In genomic region chr7:117907058-117907633, GRCh38 we compare ENCODE assay signal across 20 cellular contexts. TPM values are rescaled to one million over a fixed set of nuclear protein-coding genes. Genes with fewer than 3 reads are reported as not detected.
DNase-seq lines count a peak whose midpoint lies in the region; ATAC-seq, FAIRE-seq and TF ChIP-seq lines count a peak whose summit lies in the region.
"Had no signal": no experiment of that assay in that cellular context is flagged by ENCODE, and none has a peak within 500 bp of the region (broad histone marks: within the 10 kb centered on the region; RNA-seq: fewer than 3 reads in every experiment).

No MANE protein-coding gene starts in this region.

- H2BK12ac ChIP-seq in H9 (ENCODE audit: insufficient read length, low read depth, low read length), result no peak overlapping the region

- no peaks in the 10 kb centered on the region for H3K27me3 Mint-ChIP-seq in H9 (ENCODE audit: low read depth)

- H3K79me2 ChIP-seq in H9 (ENCODE audit: insufficient read depth, low read length), result no peaks in the 10 kb centered on the region

- no peak overlapping the region for H2BK15ac ChIP-seq in H9 (ENCODE audit: low read depth, low read length)

- FAIRE-seq in GM12891 (lab: Jason Lieb, UNC), result peak; percentile 33
- FAIRE-seq: GM18507, HTR-8/SVneo had no signal

- H4K5ac ChIP-seq in H9 (ENCODE audit: insufficient read length, low read depth, low read length), result no peak overlapping the region

- H3K4me3 ChIP-seq in neuron (ENCODE audit: low read length), result no peak overlapping the region
- H3K4me3 ChIP-seq: PC-9, SJCRH30 had no signal

- H3K27ac Mint-ChIP-seq in H9, result no peak overlapping the region

- H3K9me3 ChIP-seq in H9 (ENCODE audit: control insufficient read depth, low read depth, low read length), result no peaks in the 10 kb centered on the region
- no peaks in the 10 kb centered on the region for H3K9me3 ChIP-seq in neuron (ENCODE audit: low read length)
- H3K9me3 ChIP-seq: SJCRH30 had no signal

- H3K4ac ChIP-seq in H9 (ENCODE audit: low read depth, low read length), result no peak overlapping the region

- H3K4me1 Mint-ChIP-seq in H9, result no peaks in the 10 kb centered on the region

- DNase-seq in GM12891 (ENCODE audit: insufficient read length, low spot score) (no peak), H9 (no peak), iPS-NIHi11 (ENCODE audit: low spot score) (peak; percentile 17), islet precursor cell (no peak), NCI-H510A treated with DMSO at 0.1 percent for 48 hours (lab: John Stamatoyannopoulos, UW) (no peak), left colon (no peak)
- DNase-seq: Calu3, HCEC 1CT, KBM-7, MV-4-11, NCI-H2029, NCI-H2227 treated with DMSO at 0.1 percent for 48 hours, NCI-H510A, NCI-H774, PC-9, SJCRH30 had no signal

- H2AFZ ChIP-seq in H9 (ENCODE audit: low read length) (no peak overlapping the region), neuron (ENCODE audit: low read depth, low read length) (peak overlapping the region; percentile 30)
- H2AFZ ChIP-seq: PC-9 had no signal

- no peak overlapping the region for H3K4me2 ChIP-seq in H9 (ENCODE audit: insufficient read depth, insufficient read length, low read length)
- H3K4me2 ChIP-seq: PC-9 had no signal

- H3T11ph ChIP-seq in H9 (ENCODE audit: low read length), result no peak overlapping the region

- H3K4me3 Mint-ChIP-seq in H9, result no peak overlapping the region

- H3K27me3 ChIP-seq in H9 (ENCODE audit: insufficient read depth, low read length) (no peaks in the 10 kb centered on the region), neuron (ENCODE audit: insufficient read depth, low read length) (no peaks in the 10 kb centered on the region)

- no peak overlapping the region for H3K9ac ChIP-seq in H9 (ENCODE audit: extremely low read depth, insufficient read length, low read length)

- no peaks in the 10 kb centered on the region for H3K36me3 Mint-ChIP-seq in H9 (ENCODE audit: insufficient read depth in 1 of 3, low read depth in 3 of 3)

- no peaks in the 10 kb centered on the region for H3K79me1 ChIP-seq in H9 (ENCODE audit: insufficient read depth, low read depth, low read length, poor library complexity, severe bottlenecking)

- no peaks in the 10 kb centered on the region for H3K9me3 Mint-ChIP-seq in H9

- H3K23me2 ChIP-seq in H9 (ENCODE audit: insufficient read length, low read depth, low read length, poor library complexity, severe bottlenecking), result no peaks in the 10 kb centered on the region

- H2BK20ac ChIP-seq in H9 (ENCODE audit: low read depth, low read length, poor library complexity, severe bottlenecking), result no peak overlapping the region

- H2BK5ac ChIP-seq in H9 (ENCODE audit: insufficient read length, low read length), result no peak overlapping the region

- intact Hi-C loops in left colon (cut with DNase I, micrococcal nuclease), result no loop called here

- H3K23ac ChIP-seq in H9 (ENCODE audit: insufficient read length, low read depth, low read length), result no peak overlapping the region

- no peak overlapping the region for H2AK5ac ChIP-seq in H9 (ENCODE audit: insufficient read length, low read length)

- H4K8ac ChIP-seq in H9 (replicated peaks; ENCODE audit: insufficient read length, low read depth, low read length), result no peak overlapping the region

- no peak overlapping the region for H3K27ac ChIP-seq in H9 (ENCODE audit: insufficient read length, low read depth, low read length)
- H3K27ac ChIP-seq: PC-9, SJCRH30 had no signal

- no peak for TF ChIP-seq CTCF in H9 (conservative IDR thresholded peaks at IDR 0.05)

- TF ChIP-seq POLR2A in GM12891 (IDR thresholded peaks at IDR 0.05; ENCODE audit: low read depth, low read length), result no peak

- no peak overlapping the region for H4K91ac ChIP-seq in H9 (ENCODE audit: insufficient read length, low read depth, low read length)

- no peak overlapping the region for H3K14ac ChIP-seq in H9 (ENCODE audit: insufficient read depth, low read length)

- ATAC-seq in left colon, result no peak
- ATAC-seq: Right ventricle myocardium inferior had no signal

- H3K36me3 ChIP-seq in neuron (ENCODE audit: insufficient read depth, low read length), result no peaks in the 10 kb centered on the region
- H3K36me3 ChIP-seq: SJCRH30 had no signal

- no peaks in the 10 kb centered on the region for H3K4me1 ChIP-seq in H9 (ENCODE audit: insufficient read depth, low read length)
- peaks cover 9% of the 10 kb centered on the region for H3K4me1 ChIP-seq in neuron (ENCODE audit: insufficient read depth, low read length)
- H3K4me1 ChIP-seq: SJCRH30 had no signal

- H3K18ac ChIP-seq in H9 (ENCODE audit: insufficient read length, low read depth, low read length), result peak overlapping the region; percentile 2

- H3K56ac ChIP-seq in H9 (ENCODE audit: insufficient read length, low read depth, low read length), result no peak overlapping the region

- H2BK120ac ChIP-seq in H9 (ENCODE audit: low read depth, low read length, poor library complexity, severe bottlenecking), result no peak overlapping the region

- H4K20me1 ChIP-seq in H9 (ENCODE audit: control insufficient read depth, insufficient read depth, insufficient read length), result no peaks in the 10 kb centered on the region

- WGBS in H9 (ENCODE audit: extremely low coverage, insufficient read length, low lambda C conversion rate), result no CpG with 5 or more reads among the region's 4 CpGs

TF ChIP-seq in GM12891, 5 proteins besides CTCF, POLR2A, EP300 and RAD21:
- TF ChIP-seq PAX5 (IDR thresholded peaks at IDR 0.05; ENCODE audit: insufficient read depth, low read length, severe bottlenecking) (no peak), SPI1 (IDR thresholded peaks at IDR 0.05; ENCODE audit: low read depth, low read length) (no peak), TAF1 (IDR thresholded peaks at IDR 0.05; ENCODE audit: low read depth, low read length) (no peak), POLR2AphosphoS5 (IDR thresholded peaks at IDR 0.05; ENCODE audit: low read depth, low read length) (no peak), POU2F2 (IDR thresholded peaks at IDR 0.05; ENCODE audit: low read depth, low read length) (no peak)

RNA-seq across cellular contexts. Expression of gene CTTNBP2, which starts 33.9 kb away (rescaled TPM):
- polyA plus RNA-seq in GM12891 (2012; ENCODE audit: low read depth, missing spikeins), result not detected
- total RNA-seq in H9 (2021) (15.7 and 17.6 TPM in 2 replicates), left colon (1 to 10 TPM; 2.2 to 3.8 TPM)
- total RNA-seq: PC-9 had no signal
